In the genomic region with DNA sequence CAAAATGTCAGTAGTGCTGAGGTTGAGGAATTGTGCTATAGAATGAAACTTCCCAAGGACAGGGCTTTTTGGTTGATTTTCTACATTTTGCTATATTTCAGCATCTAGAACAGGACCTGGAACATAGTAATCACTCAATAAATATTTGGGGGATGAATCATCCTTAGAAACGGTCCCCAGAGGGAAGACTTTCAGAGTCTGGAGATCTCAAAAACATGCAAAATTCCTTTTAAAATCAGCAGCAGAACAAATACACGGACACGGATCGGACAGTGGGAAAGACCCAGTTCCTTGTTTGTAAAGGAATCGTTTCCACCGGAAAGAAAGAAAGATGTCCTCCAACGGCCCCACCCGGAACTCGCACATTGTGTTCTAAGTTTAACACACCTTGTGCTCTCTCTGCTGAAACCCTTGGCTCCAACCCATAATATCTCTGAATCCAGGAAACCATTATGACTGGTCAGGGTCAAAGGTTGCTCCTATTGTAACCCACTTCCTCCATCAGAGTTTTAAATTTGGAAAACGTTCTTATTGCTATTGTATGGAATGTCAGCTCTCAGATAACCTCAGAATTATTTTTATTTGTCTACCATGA, we compare ENCODE assay signal across 14 cellular contexts.
DNase-seq lines count a peak whose midpoint lies in the region; ATAC-seq and TF ChIP-seq lines count a peak whose summit lies in the region.
"Had no signal": no experiment of that assay in that cellular context is flagged by ENCODE, and none has a peak within 500 bp of the region (broad histone marks: within the 10 kb centered on the region; RNA-seq: fewer than 3 reads in every experiment).

No MANE protein-coding gene starts in this region.

- H3K36me3 Mint-ChIP-seq in activated CD8-positive, alpha-beta T cell treated with anti-CD3 and anti-CD28 coated beads for 36 hours (ENCODE audit: low read depth), result no peaks in the 10 kb centered on the region
- H3K36me3 Mint-ChIP-seq: activated CD4-positive, alpha-beta memory T cell treated with anti-CD3 and anti-CD28 coated beads for 36 hours; T-cell had no signal

- ATAC-seq in HCT116, result no peak
- ATAC-seq in HG03442 (IDR thresholded peaks at IDR 0.05; ENCODE audit: unreplicated experiment), result no peak
- no peak for ATAC-seq in GM18907 (IDR thresholded peaks at IDR 0.05; ENCODE audit: unreplicated experiment)
- no peak for ATAC-seq in activated CD8-positive, alpha-beta T cell treated with anti-CD3 and anti-CD28 coated beads for 36 hours
- ATAC-seq: naive thymus-derived CD8-positive, alpha-beta T cell; T-cell had no signal

- POLR2A ChIA-PET in HCT116 (lab: Charles Lee), result no interaction called here
- POLR2A ChIA-PET in activated CD8-positive, alpha-beta T cell treated with anti-CD3 and anti-CD28 coated beads for 36 hours (lab: Charles Lee), result no interaction called here

- H3K27me3 ChIP-seq in HCT116 (ENCODE audit: insufficient read depth, low read length) (0 out of 2 replicates have a peak, but pooled peaks cover 5% of the 10 kb centered on the region), brain microvascular endothelial cell (replicated peaks) (no peaks in the 10 kb centered on the region), right atrium auricular region (no peaks in the 10 kb centered on the region), testis (no peaks in the 10 kb centered on the region)

- no peak overlapping the region for H3K4me3 Mint-ChIP-seq in activated CD8-positive, alpha-beta T cell treated with anti-CD3 and anti-CD28 coated beads for 36 hours
- H3K4me3 Mint-ChIP-seq: activated CD4-positive, alpha-beta memory T cell treated with anti-CD3 and anti-CD28 coated beads for 36 hours; naive thymus-derived CD8-positive, alpha-beta T cell; T-cell had no signal

- peaks cover 15% of the 10 kb centered on the region for H3K27me3 Mint-ChIP-seq in activated CD8-positive, alpha-beta T cell treated with anti-CD3 and anti-CD28 coated beads for 36 hours

- TF ChIP-seq CTCF in HCT116 (IDR thresholded peaks at IDR 0.05 in 2 of 3, conservative IDR thresholded peaks at IDR 0.05 in 1 of 3; ENCODE audit: borderline replicate concordance in 1 of 3, insufficient read depth in 1 of 3, low read depth in 2 of 3, low read length in 2 of 3) (no peak), brain microvascular endothelial cell (IDR thresholded peaks at IDR 0.05; ENCODE audit: low read depth, low read length, missing control alignments) (no peak), right atrium auricular region (IDR thresholded peaks at IDR 0.05) (no peak), testis (IDR thresholded peaks at IDR 0.05) (no peak)
- TF ChIP-seq CTCF in activated CD8-positive, alpha-beta T cell treated with anti-CD3 and anti-CD28 coated beads for 36 hours (IDR thresholded peaks at IDR 0.05), result no peak

- CTCF ChIA-PET in HCT116 (lab: Charles Lee), result no interaction called here
- CTCF ChIA-PET in activated CD8-positive, alpha-beta T cell treated with anti-CD3 and anti-CD28 coated beads for 36 hours (lab: Charles Lee), result no interaction called here

- 17 to 31% methylated on average over 10 of the region's 10 CpGs for WGBS in testis, 2 donors

- no peaks in the 10 kb centered on the region for H3K9me2 ChIP-seq in HCT116 (ENCODE audit: insufficient read depth)

- DNase-seq in HCT116 (ENCODE audit: low read depth, low spot score) (no peak), brain microvascular endothelial cell (peak; percentile 21), right atrium auricular region (ENCODE audit: low spot score) (peak; percentile 61), testis (peak; percentile 30), NCI-H226 (no peak)
- DNase-seq in activated CD8-positive, alpha-beta T cell treated with anti-CD3 and anti-CD28 coated beads for 36 hours, result no peak
- DNase-seq: activated CD4-positive, alpha-beta memory T cell treated with anti-CD3 and anti-CD28 coated beads for 36 hours; activated naive CD4-positive, alpha-beta T cell; dorsolateral prefrontal cortex; H7; naive thymus-derived CD8-positive, alpha-beta T cell; T-cell had no signal

- H3K27ac Mint-ChIP-seq in activated CD8-positive, alpha-beta T cell treated with anti-CD3 and anti-CD28 coated beads for 36 hours, result no peak overlapping the region
- H3K27ac Mint-ChIP-seq: activated CD4-positive, alpha-beta memory T cell treated with anti-CD3 and anti-CD28 coated beads for 36 hours; naive thymus-derived CD8-positive, alpha-beta T cell; T-cell had no signal

- no TSS peak for BruUV-seq in HCT116 (replicated peaks; lab: Mats Ljungman, UMichigan)

- H3K36me3 ChIP-seq in HCT116 (ENCODE audit: control insufficient read depth in 1 of 2, insufficient read depth in 2 of 2, low read length in 2 of 2) (no peaks in the 10 kb centered on the region), brain microvascular endothelial cell (replicated peaks) (no peaks in the 10 kb centered on the region), right atrium auricular region (no peaks in the 10 kb centered on the region), testis (ENCODE audit: low read depth, missing control alignments) (no peaks in the 10 kb centered on the region)

- intact Hi-C loops in HCT116 (cut with micrococcal nuclease), result no loop called here
- intact Hi-C loops in testis (cut with DNase I; ENCODE audit: low total_unique reads), result no loop called here
- intact Hi-C loops in activated CD8-positive, alpha-beta T cell treated with anti-CD3 and anti-CD28 coated beads for 36 hours (cut with micrococcal nuclease), result no loop called here

- no peaks in the 10 kb centered on the region for H4K20me1 ChIP-seq in HCT116 (ENCODE audit: insufficient read depth)

- no peak for TF ChIP-seq RAD21 in HCT116 (IDR thresholded peaks at IDR 0.05; ENCODE audit: low read depth)

- H2AFZ ChIP-seq in HCT116 (ENCODE audit: low read depth, low read length, poor library complexity, severe bottlenecking), result no peak overlapping the region

- TF ChIP-seq POLR2A in HCT116 (IDR thresholded peaks at IDR 0.05; ENCODE audit: borderline replicate concordance, extremely low read depth, insufficient read depth, insufficient read length) (no peak), testis (IDR thresholded peaks at IDR 0.05) (no peak)

- H3K4me1 Mint-ChIP-seq in activated CD8-positive, alpha-beta T cell treated with anti-CD3 and anti-CD28 coated beads for 36 hours (ENCODE audit: low read depth), result no peaks in the 10 kb centered on the region
- H3K4me1 Mint-ChIP-seq: naive thymus-derived CD8-positive, alpha-beta T cell; T-cell had no signal

- in situ Hi-C loops in brain microvascular endothelial cell (cut with HindIII; ENCODE audit: low pct_ligation_motif_present, low sequenced_read_pairs), result no loop called here

- no peaks in the 10 kb centered on the region for H3K9me3 Mint-ChIP-seq in activated CD8-positive, alpha-beta T cell treated with anti-CD3 and anti-CD28 coated beads for 36 hours

- RAD21 ChIA-PET in HCT116 (lab: Charles Lee; ENCODE audit: low non-redundant PET in 1 of 2, low total read pairs in 2 of 2, uncharacterized antibody in 2 of 2, unreplicated experiment in 2 of 2), result no interaction called here

- H3K4me2 ChIP-seq in HCT116 (ENCODE audit: low read length), result peak overlapping the region; percentile 13; the same call in 1 of the 2 replicates

- no peaks in the 10 kb centered on the region for H3K9me3 ChIP-seq in HCT116 (ENCODE audit: control insufficient read depth in 1 of 2, insufficient read depth in 1 of 2, low read depth in 1 of 2, low read length in 2 of 2)
- H3K9me3 ChIP-seq in right atrium auricular region, result no peaks in the 10 kb centered on the region
- no peaks in the 10 kb centered on the region for H3K9me3 ChIP-seq in testis

- no peak overlapping the region for H3K27ac ChIP-seq in HCT116 (ENCODE audit: low read depth, low read length)
- no peak overlapping the region for H3K27ac ChIP-seq in brain microvascular endothelial cell
- peak overlapping the region in 1 of 2 donors; percentile 40 for H3K27ac ChIP-seq in right atrium auricular region
- H3K27ac ChIP-seq in testis, result peak overlapping the region in 1 of 2 donors; percentile 47

- H3K79me2 ChIP-seq in HCT116 (ENCODE audit: insufficient read depth, low read length), result no peaks in the 10 kb centered on the region

- peaks cover 0 to 4% of the 10 kb centered on the region in 2 experiments; a peak in 1 of 4 replicates for H3K4me1 ChIP-seq in HCT116 (ENCODE audit: control insufficient read depth in 1 of 2, insufficient read depth in 2 of 2, low read length in 2 of 2)
- peaks cover 0 to 5% of the 10 kb centered on the region in 2 donors for H3K4me1 ChIP-seq in right atrium auricular region
- peaks cover 9% of the 10 kb centered on the region for H3K4me1 ChIP-seq in testis

- no peak overlapping the region for H3K4me3 ChIP-seq in HCT116 (replicated peaks in 1 of 2; ENCODE audit: low read depth in 1 of 2, low read length in 2 of 2)
- H3K4me3 ChIP-seq in brain microvascular endothelial cell (ENCODE audit: low read depth, low read length), result no peak overlapping the region
- no peak overlapping the region for H3K4me3 ChIP-seq in right atrium auricular region
- no peak overlapping the region for H3K4me3 ChIP-seq in testis
- H3K4me3 ChIP-seq: dorsolateral prefrontal cortex had no signal

- H3K9ac ChIP-seq in HCT116 (ENCODE audit: low read length), result no peak overlapping the region

TF ChIP-seq in HCT116, 20 proteins besides CTCF, POLR2A, EP300 and RAD21:
- TF ChIP-seq ZFX (IDR thresholded peaks at IDR 0.05) (no peak), EZH2 (IDR thresholded peaks at IDR 0.05) (no peak), EZH2phosphoT487 (IDR thresholded peaks at IDR 0.05; ENCODE audit: borderline replicate concordance) (no peak), JUND (IDR thresholded peaks at IDR 0.05) (no peak), ELF1 (IDR thresholded peaks at IDR 0.05; ENCODE audit: borderline replicate concordance, low read depth) (no peak), SRF (IDR thresholded peaks at IDR 0.05; ENCODE audit: low read depth) (no peak), EGR1 (IDR thresholded peaks at IDR 0.05; ENCODE audit: low read depth) (no peak), TCF7L2 (IDR thresholded peaks at IDR 0.05; ENCODE audit: borderline replicate concordance, extremely low read depth, insufficient read depth, insufficient read length) (no peak), YY1 (IDR thresholded peaks at IDR 0.05; ENCODE audit: extremely low read depth, insufficient replicate concordance, low read depth, low read length) (no peak), SIN3A (IDR thresholded peaks at IDR 0.05; ENCODE audit: low read depth) (no peak), CEBPB (IDR thresholded peaks at IDR 0.05; ENCODE audit: low read depth) (no peak), POLR2AphosphoS5 (IDR thresholded peaks at IDR 0.05; ENCODE audit: low read depth, low read length) (no peak), ZNF274 (IDR thresholded peaks at IDR 0.05; ENCODE audit: low read depth, low read length) (no peak)
- TF ChIP-seq, protein P1, sequence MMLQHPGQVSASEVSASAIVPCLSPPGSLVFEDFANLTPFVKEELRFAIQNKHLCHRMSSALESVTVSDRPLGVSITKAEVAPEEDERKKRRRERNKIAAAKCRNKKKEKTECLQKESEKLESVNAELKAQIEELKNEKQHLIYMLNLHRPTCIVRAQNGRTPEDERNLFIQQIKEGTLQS (IDR thresholded peaks at IDR 0.05), result no peak

Comparison
In these comparisons a context has a peak if more than half of its experiments do, and no peak if none do; other contexts are left out.
1. DNase-seq: peak in brain microvascular endothelial cell (single experiment), right atrium auricular region (single experiment) and testis (single experiment); none in HCT116 (single experiment), NCI-H226 (single experiment) and activated CD8-positive, alpha-beta T cell treated with anti-CD3 and anti-CD28 coated beads for 36 hours (single experiment).